ENCODE assay signal across 10 cellular contexts in the genomic region with DNA sequence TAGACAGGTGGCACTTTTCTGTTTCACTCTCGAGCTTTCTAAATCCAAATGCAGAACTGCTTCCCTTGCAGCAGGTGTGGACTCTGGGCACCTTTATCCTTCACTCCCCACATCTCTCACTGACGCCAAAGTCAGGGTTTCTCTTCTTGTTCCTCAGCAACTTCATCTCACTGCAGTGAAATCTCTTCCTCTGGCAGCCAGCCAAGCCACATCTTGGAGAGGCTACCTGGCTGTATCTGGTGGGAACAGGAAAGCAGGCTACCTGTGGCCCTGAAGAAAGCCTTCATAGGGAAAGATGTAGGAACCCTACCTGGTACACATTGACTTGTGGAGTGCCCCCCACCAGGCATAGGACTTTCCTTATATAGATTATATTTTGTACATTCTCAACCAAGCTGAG.
"Had no signal": no experiment of that assay in that cellular context is flagged by ENCODE, and none has a peak within 500 bp of the region (broad histone marks: within the 10 kb centered on the region; RNA-seq: fewer than 3 reads in every experiment).

No MANE protein-coding gene starts in this region.

- DNase-seq: activated CD4-positive, alpha-beta T cell treated with anti-CD3 and anti-CD28 coated beads, Interleukin-2, amount 10 ng/mL, durations not matched to agents 7 days and 5 days; activated CD8-positive, alpha-beta memory T cell treated with anti-CD3 and anti-CD28 coated beads, Interleukin-2, amount 50 U/mL, for 48 hours; anterior cingulate cortex; head of caudate nucleus; nephron progenitor cell; occipital lobe; right cardiac atrium; stimulated activated CD4-positive, alpha-beta T cell treated with anti-CD3 and anti-CD28 coated beads, Interleukin-15, amount 100 ng/mL, for 24 hours; stimulated activated CD4-positive, alpha-beta T cell treated with anti-CD3 and anti-CD28 coated beads, Interleukin-4, amount 100 ng/mL, for 24 hours; transverse colon had no signal
